In the genomic region with DNA sequence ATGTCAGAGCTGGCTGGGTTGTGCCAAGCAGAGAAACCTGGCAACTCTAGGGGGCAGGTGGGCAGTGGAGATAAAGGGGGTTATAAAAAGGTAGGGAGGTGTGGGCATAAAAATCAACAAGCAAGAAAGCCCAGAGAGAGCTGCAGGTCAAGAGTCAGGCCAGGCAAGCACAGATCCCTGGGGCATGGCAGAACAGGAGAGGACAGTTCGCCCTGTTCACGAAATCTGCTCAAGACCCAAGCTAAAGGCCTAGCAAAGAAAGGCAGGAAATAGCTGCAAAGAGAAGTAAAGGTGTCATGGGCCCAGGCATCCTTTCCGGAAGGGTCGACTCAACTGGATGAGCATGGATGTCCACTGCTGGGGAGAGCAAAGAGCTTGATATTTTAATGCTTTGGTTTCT, we compare ENCODE assay signal across 8 cellular contexts. TPM values are rescaled to one million over a fixed set of nuclear protein-coding genes. Genes with fewer than 3 reads are reported as not detected.
DNase-seq lines count a peak whose midpoint lies in the region; ATAC-seq, FAIRE-seq and TF ChIP-seq lines count a peak whose summit lies in the region.

No MANE protein-coding gene starts in this region.

- TF ChIP-seq CTCF in CD4-positive, alpha-beta T cell (IDR thresholded peaks at IDR 0.05), result no peak
- TF ChIP-seq CTCF in endothelial cell of umbilical vein (IDR thresholded peaks at IDR 0.05; ENCODE audit: extremely low read depth in 1 of 2, insufficient read depth in 1 of 2, low read depth in 1 of 2, low read length in 2 of 2) (peak in 1 of 2 donors; percentile 1), parathyroid adenoma (IDR thresholded peaks at IDR 0.05) (no peak)

- TF ChIP-seq POLR2A in endothelial cell of umbilical vein (IDR thresholded peaks at IDR 0.05; ENCODE audit: low read depth, low read length), result no peak

- peaks cover 57% of the 10 kb centered on the region for H3K4me1 ChIP-seq in endothelial cell of umbilical vein (ENCODE audit: control insufficient read depth, extremely low read depth, insufficient read depth, low read length)
- H3K4me1 ChIP-seq in parathyroid adenoma, result peaks cover 20% of the 10 kb centered on the region

- H3K9me3 Mint-ChIP-seq in CD4-positive, alpha-beta T cell, result no peaks in the 10 kb centered on the region

- peak overlapping the region; percentile 77 for H3K27ac ChIP-seq in CD4-positive, alpha-beta T cell (ENCODE audit: low read depth, low read length)
- H3K27ac ChIP-seq in endothelial cell of umbilical vein (ENCODE audit: insufficient read depth, low read depth, low read length) (peak overlapping the region; percentile 89), parathyroid adenoma (peak overlapping the region; percentile 82)

- no peak for ATAC-seq in CD4-positive, alpha-beta T cell (ENCODE audit: poor library complexity)
- ATAC-seq in GM21576 (IDR thresholded peaks at IDR 0.05; ENCODE audit: unreplicated experiment) (no peak), GM19351 (IDR thresholded peaks at IDR 0.05; ENCODE audit: unreplicated experiment) (no peak)

- H3K4me2 ChIP-seq in endothelial cell of umbilical vein (ENCODE audit: insufficient read depth, low read length), result peak overlapping the region; percentile 97
- peak overlapping the region; percentile 89 for H3K4me2 ChIP-seq in parathyroid adenoma (ENCODE audit: low read length)

- H3K9ac ChIP-seq in endothelial cell of umbilical vein (replicated peaks; ENCODE audit: extremely low read depth, insufficient read depth, low read length) (peak overlapping the region; percentile 100), parathyroid adenoma (no peak overlapping the region)

- H3K27ac Mint-ChIP-seq in CD4-positive, alpha-beta T cell, result peak overlapping the region; percentile 89

- dilution Hi-C loops in endothelial cell of umbilical vein (cut with MboI; ENCODE audit: extremely low pct_ligation_motif_present, low sequenced_read_pairs), result no loop called here

- H3K36me3 ChIP-seq in endothelial cell of umbilical vein (ENCODE audit: control insufficient read depth in 2 of 2, extremely low read depth in 1 of 2, insufficient read depth in 2 of 2, low read length in 2 of 2) (no peaks in the 10 kb centered on the region), parathyroid adenoma (ENCODE audit: control insufficient read depth, insufficient read depth, low read length) (no peaks in the 10 kb centered on the region)

- no peaks in the 10 kb centered on the region for H4K20me1 ChIP-seq in endothelial cell of umbilical vein (replicated peaks; ENCODE audit: control insufficient read depth, extremely low read depth, insufficient read depth, low read length)

- no peaks in the 10 kb centered on the region for H3K27me3 ChIP-seq in CD4-positive, alpha-beta T cell (ENCODE audit: control insufficient read depth, insufficient read depth, low read length)
- H3K27me3 ChIP-seq in endothelial cell of umbilical vein (ENCODE audit: control insufficient read depth in 2 of 2, insufficient read depth in 2 of 2, low read length in 2 of 2) (no peaks in the 10 kb centered on the region), parathyroid adenoma (ENCODE audit: control insufficient read depth, insufficient read depth, low read length) (no peaks in the 10 kb centered on the region)

- POLR2A ChIA-PET in CD4-positive, alpha-beta T cell (lab: Charles Lee), result interaction anchor here (0.7 to 6.8 kb wide), 5 partner anchors 11 to 208 kb away, joined by 3 to 91 read pairs (median 4); partner anchors contain the start of gene RAP2A
- POLR2A ChIA-PET in endothelial cell of umbilical vein (lab: Charles Lee), result interaction anchor here (1.1 to 1.6 kb wide), 2 partner anchors 40 to 103 kb away, joined by 3 to 4 read pairs; no protein-coding TSS in a partner anchor

- no peaks in the 10 kb centered on the region for H3K9me3 ChIP-seq in CD4-positive, alpha-beta T cell (ENCODE audit: control insufficient read depth, low read length)
- no peaks in the 10 kb centered on the region for H3K9me3 ChIP-seq in endothelial cell of umbilical vein (replicated peaks; ENCODE audit: control insufficient read depth, insufficient read depth, low read length)
- no peaks in the 10 kb centered on the region for H3K9me3 ChIP-seq in parathyroid adenoma (ENCODE audit: control insufficient read depth, low read length)

- H3K79me2 ChIP-seq in endothelial cell of umbilical vein (ENCODE audit: control insufficient read depth, insufficient read depth, low read length) (peaks cover 82% of the 10 kb centered on the region), parathyroid adenoma (peaks cover 34% of the 10 kb centered on the region)

- H3K36me3 Mint-ChIP-seq in CD4-positive, alpha-beta T cell (ENCODE audit: low read depth), result peaks cover 29% of the 10 kb centered on the region

- intact Hi-C loops in CD4-positive, alpha-beta T cell (cut with DNase I, micrococcal nuclease), result loop anchor here (2.0 to 10.0 kb wide), 5 partner anchors 15 to 1359 kb away; partner anchors contain the start of gene RAP2A (in 1 of the 2)
- intact Hi-C loops in endothelial cell of umbilical vein (cut with micrococcal nuclease), result no loop called here

- peaks cover 65% of the 10 kb centered on the region for H3K4me1 Mint-ChIP-seq in CD4-positive, alpha-beta T cell (ENCODE audit: low read depth)

- no peaks in the 10 kb centered on the region for H3K27me3 Mint-ChIP-seq in CD4-positive, alpha-beta T cell

- no TSS peak for BruUV-seq in endothelial cell of umbilical vein (replicated peaks; lab: Mats Ljungman, UMichigan)

- H3K9me1 ChIP-seq in endothelial cell of umbilical vein (replicated peaks; ENCODE audit: control insufficient read depth, extremely low read depth, insufficient read depth, low read length), result no peaks in the 10 kb centered on the region

- CTCF ChIA-PET in CD4-positive, alpha-beta T cell (lab: Charles Lee), result interaction anchor here (0.5 to 2.5 kb wide), 5 partner anchors 14 to 1290 kb away, joined by 4 to 7 read pairs (median 5); no protein-coding TSS in a partner anchor
- CTCF ChIA-PET in endothelial cell of umbilical vein (lab: Charles Lee), result interaction anchor here (1.2 to 9.0 kb wide), 11 partner anchors 9 to 133 kb away, joined by 3 to 68 read pairs (median 29); no protein-coding TSS in a partner anchor

- H3K4me3 ChIP-seq in endothelial cell of umbilical vein (replicated peaks in 1 of 3; ENCODE audit: insufficient read depth in 1 of 3, low read depth in 1 of 3, low read length in 3 of 3) (peak overlapping the region; percentile 9 to 100 (median 54)), parathyroid adenoma (ENCODE audit: low read depth, low read length) (peak overlapping the region; percentile 84)

- no peak for FAIRE-seq in endothelial cell of umbilical vein (lab: Jason Lieb, UNC)

- H2AFZ ChIP-seq in endothelial cell of umbilical vein (ENCODE audit: low read depth, low read length) (no peak overlapping the region), parathyroid adenoma (no peak overlapping the region)

- H3K4me3 Mint-ChIP-seq in CD4-positive, alpha-beta T cell, result peak overlapping the region; percentile 91

- DNase-seq in CD4-positive, alpha-beta T cell, result no peak
- DNase-seq in OCI-M1 (lab: John Stamatoyannopoulos, UW), result peak; percentile 18
- peak; percentile 41 for DNase-seq in endothelial cell of umbilical vein (ENCODE audit: low read depth, low spot score)
- DNase-seq in NCI-H510A treated with DMSO at 0.1 percent for 48 hours (lab: John Stamatoyannopoulos, UW), result no peak
- no peak for DNase-seq in NCI-H2227 (lab: John Stamatoyannopoulos, UW; ENCODE audit: unreplicated experiment)

TF ChIP-seq in endothelial cell of umbilical vein, 7 proteins besides CTCF, POLR2A, EP300 and RAD21:
- TF ChIP-seq FOS (IDR thresholded peaks at IDR 0.05; ENCODE audit: borderline replicate concordance, insufficient read depth, low read length), result no peak
- TF ChIP-seq POLR2AphosphoS5 (IDR thresholded peaks at IDR 0.05; ENCODE audit: insufficient read depth, low read depth, low read length), result no peak
- no peak for TF ChIP-seq JUN (IDR thresholded peaks at IDR 0.05; ENCODE audit: borderline replicate concordance, insufficient read depth, insufficient read length, low read depth)
- no peak for TF ChIP-seq EZH2 (IDR thresholded peaks at IDR 0.05; ENCODE audit: borderline replicate concordance, low read depth, low read length, severe bottlenecking)
- no peak for TF ChIP-seq MYC (IDR thresholded peaks at IDR 0.05; ENCODE audit: low read depth, low read length)
- TF ChIP-seq GATA2 (IDR thresholded peaks at IDR 0.05; ENCODE audit: insufficient read depth, insufficient read length, low read depth, low read length), result no peak
- TF ChIP-seq, protein P1, sequence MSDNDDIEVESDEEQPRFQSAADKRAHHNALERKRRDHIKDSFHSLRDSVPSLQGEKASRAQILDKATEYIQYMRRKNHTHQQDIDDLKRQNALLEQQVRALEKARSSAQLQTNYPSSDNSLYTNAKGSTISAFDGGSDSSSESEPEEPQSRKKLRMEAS (IDR thresholded peaks at IDR 0.05; ENCODE audit: insufficient read depth, insufficient read length), result no peak

RNA-seq across cellular contexts. Expression of gene MBNL2, which starts 3.4 kb away (rescaled TPM):
- total RNA-seq in CD4-positive, alpha-beta T cell, result 10 to 100 TPM; 35.9 to 36.0 TPM
- 75.6 and 76.5 TPM in 2 replicates for total RNA-seq in endothelial cell of umbilical vein
- 23.2 and 32.9 TPM in 2 replicates for polyA plus RNA-seq in endothelial cell of umbilical vein
- 28.8 and 30.4 TPM in 2 replicates for polyA plus RNA-seq in endothelial cell of umbilical vein (2011; cell fraction: cytosol; rRNA removed)
- 49.5 and 54.3 TPM in 2 replicates for polyA plus RNA-seq in endothelial cell of umbilical vein (2011; cell fraction: nucleus; rRNA removed)
- 57.3 and 67.5 TPM in 2 replicates for polyA plus RNA-seq in endothelial cell of umbilical vein (2012)
- polyA minus RNA-seq in endothelial cell of umbilical vein, result 99.8 and 107 TPM in 2 replicates
- 27.8 TPM for polyA minus RNA-seq in endothelial cell of umbilical vein (2011; cell fraction: cytosol; rRNA and poly(A)+ RNA removed)
- 148 and 189 TPM in 2 replicates for polyA minus RNA-seq in endothelial cell of umbilical vein (2011; cell fraction: nucleus; rRNA and poly(A)+ RNA removed)

Comparison
In these comparisons a context has a peak if more than half of its experiments do, and no peak if none do; other contexts are left out.
1. DNase-seq: peak in OCI-M1 (single experiment) and endothelial cell of umbilical vein (single experiment); none in CD4-positive, alpha-beta T cell (0 of 10), NCI-H510A treated with DMSO at 0.1 percent for 48 hours (single experiment) and NCI-H2227 (single experiment).
2. Peak in every context shown above with its lines, with median percentiles within 50 percentile points of each other: H3K27ac ChIP-seq.